ENCODE assay signal across 1 cellular context in genomic region chr1:226568975-226569741, GRCh38.
TF ChIP-seq lines count a peak whose summit lies in the region.

No MANE protein-coding gene starts in this region.

TF ChIP-seq in K562, 482 proteins besides CTCF, POLR2A, EP300 and RAD21 (continued from another document):
- TF ChIP-seq THAP7 (CRISPR knock-in tag; IDR thresholded peaks at IDR 0.05): no peak
- peak; percentile 63 for TF ChIP-seq BCOR (IDR thresholded peaks at IDR 0.05)
- no peak for TF ChIP-seq TEAD4 (IDR thresholded peaks at IDR 0.05; ENCODE audit: low read length)
- no peak for TF ChIP-seq TEAD4 (CRISPR knock-in tag; IDR thresholded peaks at IDR 0.05; ENCODE audit: borderline replicate concordance)
- peak; percentile 67; the same call in 1 of the 2 replicates for TF ChIP-seq ESRRA (IDR thresholded peaks at IDR 0.05; ENCODE audit: borderline replicate concordance, low read depth)
- TF ChIP-seq ADNP (tag; IDR thresholded peaks at IDR 0.05): peak; percentile 68
- 0 out of 2 replicates have a peak, but pooled peaks have one; percentile 21 for TF ChIP-seq SMARCA5 (IDR thresholded peaks at IDR 0.05)
